In the genomic region with DNA sequence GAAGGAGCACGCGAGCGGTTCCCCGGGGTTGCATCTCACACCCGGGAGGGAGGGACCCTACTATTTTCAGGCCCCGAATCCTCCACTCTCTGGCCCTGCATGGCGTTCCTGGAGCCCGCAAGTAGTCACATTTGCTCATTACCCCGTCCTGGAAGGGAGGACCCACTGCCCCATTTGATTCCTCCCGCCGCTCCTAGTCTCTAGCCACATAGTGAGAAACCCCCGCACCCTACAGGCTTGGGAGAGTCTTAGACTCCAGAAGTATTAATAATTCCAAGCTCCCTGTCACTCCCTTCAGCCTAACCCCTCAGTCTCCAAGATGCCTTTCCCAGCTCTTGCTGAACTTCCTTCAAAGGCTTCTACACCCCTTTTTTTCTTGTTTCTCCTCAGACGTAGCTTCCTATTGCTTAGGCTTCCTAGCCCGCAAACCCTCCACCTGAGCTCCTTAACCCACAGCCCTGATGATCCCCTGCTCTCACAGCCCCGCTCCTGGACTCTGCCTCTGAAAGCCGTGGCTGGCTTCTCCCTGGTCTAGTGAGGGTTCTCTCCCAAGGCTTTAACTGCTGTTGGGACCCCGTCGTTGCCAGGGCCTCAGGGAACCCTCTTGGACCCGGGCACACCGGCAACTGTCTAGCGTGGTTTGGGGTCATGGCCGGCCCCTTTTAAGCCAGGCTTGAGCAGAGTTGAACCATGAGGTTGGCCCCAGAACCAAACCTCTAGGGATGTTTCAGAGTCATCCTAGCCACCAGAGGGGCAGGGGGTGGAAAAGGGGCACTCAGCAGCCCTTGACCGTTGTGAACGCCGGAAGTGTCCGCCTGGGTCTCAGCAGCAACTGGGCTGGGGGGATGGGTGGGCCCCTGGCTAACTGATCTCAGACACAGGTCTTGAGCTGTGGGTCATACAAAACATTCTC, we compare ENCODE assay signal across 6 cellular contexts. TPM values are rescaled to one million over a fixed set of nuclear protein-coding genes. Genes with fewer than 3 reads are reported as not detected.
DNase-seq lines count a peak whose midpoint lies in the region; ATAC-seq and TF ChIP-seq lines count a peak whose summit lies in the region.

No MANE protein-coding gene starts in this region.

- TF ChIP-seq POLR2A in heart left ventricle (IDR thresholded peaks at IDR 0.05), result no peak
- TF ChIP-seq POLR2A in body of pancreas (IDR thresholded peaks at IDR 0.05), result no peak

- H3K9me3 Mint-ChIP-seq in natural killer cell treated with Interleukin-12 subunit alpha and Interleukin-12 subunit beta and Interleukin-15 and Interleukin-18, amount 100 ng/mL, for 72 hours, result no peaks in the 10 kb centered on the region

- peak overlapping the region; percentile 98 for H3K4me3 Mint-ChIP-seq in natural killer cell treated with Interleukin-12 subunit alpha and Interleukin-12 subunit beta and Interleukin-15 and Interleukin-18, amount 100 ng/mL, for 72 hours

- no peaks in the 10 kb centered on the region for H3K9me3 ChIP-seq in heart left ventricle
- no peaks in the 10 kb centered on the region for H3K9me3 ChIP-seq in body of pancreas

- peaks cover 0 to 7% (median 4%) of the 10 kb centered on the region in 9 donors for H3K36me3 ChIP-seq in heart left ventricle
- H3K36me3 ChIP-seq in body of pancreas (replicated peaks in 1 of 2; ENCODE audit: insufficient read depth in 1 of 2, low read depth in 2 of 2), result peaks cover 0 to 2% of the 10 kb centered on the region in 2 donors

- H3K4me1 Mint-ChIP-seq in natural killer cell treated with Interleukin-12 subunit alpha and Interleukin-12 subunit beta and Interleukin-15 and Interleukin-18, amount 100 ng/mL, for 72 hours (ENCODE audit: low read depth in 2 of 2), result peaks cover 29 to 36% of the 10 kb centered on the region in 2 donors

- peak overlapping the region; percentile 91 to 93 for H3K27ac Mint-ChIP-seq in natural killer cell treated with Interleukin-12 subunit alpha and Interleukin-12 subunit beta and Interleukin-15 and Interleukin-18, amount 100 ng/mL, for 72 hours

- no peak for TF ChIP-seq CTCF in heart left ventricle (IDR thresholded peaks at IDR 0.05)
- peak in 1 of 7 experiments; percentile 2 for TF ChIP-seq CTCF in body of pancreas (IDR thresholded peaks at IDR 0.05)

- H3K27ac ChIP-seq in heart left ventricle (peak overlapping the region; percentile 88 to 98 (median 94)), body of pancreas (peak overlapping the region; percentile 92 to 97 (median 94))

- ATAC-seq in heart left ventricle (no peak), left ventricle myocardium superior (no peak), body of pancreas (no peak), GM21825 (IDR thresholded peaks at IDR 0.05; ENCODE audit: unreplicated experiment) (no peak), HG03565 (IDR thresholded peaks at IDR 0.05; ENCODE audit: unreplicated experiment) (no peak)
- no peak for ATAC-seq in natural killer cell treated with Interleukin-12 subunit alpha and Interleukin-12 subunit beta and Interleukin-15 and Interleukin-18, amount 100 ng/mL, for 72 hours

- H3K36me3 Mint-ChIP-seq in natural killer cell treated with Interleukin-12 subunit alpha and Interleukin-12 subunit beta and Interleukin-15 and Interleukin-18, amount 100 ng/mL, for 72 hours, result no peaks in the 10 kb centered on the region

- H3K27me3 Mint-ChIP-seq in natural killer cell treated with Interleukin-12 subunit alpha and Interleukin-12 subunit beta and Interleukin-15 and Interleukin-18, amount 100 ng/mL, for 72 hours, result no peaks in the 10 kb centered on the region

- H3K4me3 ChIP-seq in heart left ventricle (peak overlapping the region; percentile 62 to 99 (median 82)), body of pancreas (peak overlapping the region; percentile 73 to 84)

- no peaks in the 10 kb centered on the region for H3K27me3 ChIP-seq in heart left ventricle
- no peaks in the 10 kb centered on the region for H3K27me3 ChIP-seq in body of pancreas

- DNase-seq in heart left ventricle, result peak in 2 of 5 donors; percentile 40 to 53
- no peak for DNase-seq in left ventricle myocardium superior
- no peak for DNase-seq in body of pancreas
- DNase-seq in natural killer cell treated with Interleukin-12 subunit alpha and Interleukin-12 subunit beta and Interleukin-15 and Interleukin-18, amount 100 ng/mL, for 72 hours (ENCODE audit: low spot score), result no peak

- H3K4me1 ChIP-seq in heart left ventricle (peaks cover 0 to 54% (median 32%) of the 10 kb centered on the region in 12 donors), body of pancreas (peaks cover 41% of the 10 kb centered on the region)

- intact Hi-C loops in heart left ventricle (cut with DNase I), result loop anchor here in 1 of 10 donors (2.0 kb wide), 1 partner anchor 65 kb away; a partner anchor contains a TSS
- intact Hi-C loops in left ventricle myocardium superior (cut with micrococcal nuclease), result no loop called here
- intact Hi-C loops in body of pancreas (cut with DNase I), result no loop called here

- 12 to 24% (median 15%) methylated on average over 20 to 26 of the region's 26 CpGs for WGBS in heart left ventricle, 4 donors
- WGBS in body of pancreas, 2 donors, result 5 to 10% methylated on average over 12 to 26 of the region's 26 CpGs

RNA-seq across cellular contexts. Expression of a gene that starts 0.9 kb away (rescaled TPM):
- 10 to 100 TPM; 22.7 to 45.7 (median 27.4) TPM for total RNA-seq in heart left ventricle
- polyA plus RNA-seq in heart left ventricle, result 10 to 100 TPM; 27.4 to 39.4 TPM
- total RNA-seq in left ventricle myocardium superior, result 28.5 TPM
- 10 to 100 TPM; 38.4 to 42.5 TPM for total RNA-seq in body of pancreas
- total RNA-seq in natural killer cell treated with Interleukin-12 subunit alpha and Interleukin-12 subunit beta and Interleukin-15 and Interleukin-18, amount 100 ng/mL, for 72 hours, result 100 to 1,000 TPM in 1 of 2 donors, 10 to 100 TPM in 1; 85.5 to 142 TPM

RNA-seq across cellular contexts. Expression of a gene that starts 29.6 kb away (rescaled TPM):
- total RNA-seq in heart left ventricle, result 10 to 100 TPM in 1 of 9 donors, 1 to 10 TPM in 1, not detected in 7; 5.3 to 10.3 TPM
- polyA plus RNA-seq in heart left ventricle, result under 1 TPM in 1 of 2 donors, not detected in 1; 0.17 TPM
- not detected for total RNA-seq in left ventricle myocardium superior
- 10 to 100 TPM; 19.2 to 68.9 TPM for total RNA-seq in body of pancreas
- total RNA-seq in natural killer cell treated with Interleukin-12 subunit alpha and Interleukin-12 subunit beta and Interleukin-15 and Interleukin-18, amount 100 ng/mL, for 72 hours, result not detected

RNA-seq across cellular contexts. Expression of a gene that starts 30.0 kb away (rescaled TPM):
- total RNA-seq in heart left ventricle, result 10 to 100 TPM in 1 of 9 donors, 1 to 10 TPM in 6, under 1 TPM in 2; 0.44 to 19.7 (median 2.0) TPM
- 1 to 10 TPM in 1 of 2 donors, under 1 TPM in 1; 1.00 to 2.2 TPM for polyA plus RNA-seq in heart left ventricle
- 2.7 TPM for total RNA-seq in left ventricle myocardium superior
- total RNA-seq in body of pancreas, result 10 to 100 TPM in 1 of 2 donors, 1 to 10 TPM in 1; 2.0 to 40.0 TPM
- 100 to 1,000 TPM; 160 to 229 TPM for total RNA-seq in natural killer cell treated with Interleukin-12 subunit alpha and Interleukin-12 subunit beta and Interleukin-15 and Interleukin-18, amount 100 ng/mL, for 72 hours

RNA-seq across cellular contexts. Expression of a gene that starts 49.0 kb away (rescaled TPM):
- total RNA-seq in heart left ventricle, result 10 to 100 TPM; 15.2 to 33.1 (median 25.9) TPM
- 10 to 100 TPM; 12.8 to 36.4 TPM for polyA plus RNA-seq in heart left ventricle
- 21.5 TPM for total RNA-seq in left ventricle myocardium superior
- 10 to 100 TPM in 1 of 2 donors, 1 to 10 TPM in 1; 7.0 to 23.1 TPM for total RNA-seq in body of pancreas
- 10 to 100 TPM; 43.9 to 58.4 TPM for total RNA-seq in natural killer cell treated with Interleukin-12 subunit alpha and Interleukin-12 subunit beta and Interleukin-15 and Interleukin-18, amount 100 ng/mL, for 72 hours

RNA-seq across cellular contexts. Expression of a gene that starts 49.2 kb away (rescaled TPM):
- total RNA-seq in heart left ventricle (10 to 100 TPM; 11.9 to 34.9 (median 23.8) TPM), left ventricle myocardium superior (14.6 TPM), body of pancreas (10 to 100 TPM; 73.2 to 84.7 TPM)
- polyA plus RNA-seq in heart left ventricle, result 10 to 100 TPM; 10.4 to 17.7 TPM
- 1 to 10 TPM; 1.9 to 3.5 TPM for total RNA-seq in natural killer cell treated with Interleukin-12 subunit alpha and Interleukin-12 subunit beta and Interleukin-15 and Interleukin-18, amount 100 ng/mL, for 72 hours
